In the genomic region with DNA sequence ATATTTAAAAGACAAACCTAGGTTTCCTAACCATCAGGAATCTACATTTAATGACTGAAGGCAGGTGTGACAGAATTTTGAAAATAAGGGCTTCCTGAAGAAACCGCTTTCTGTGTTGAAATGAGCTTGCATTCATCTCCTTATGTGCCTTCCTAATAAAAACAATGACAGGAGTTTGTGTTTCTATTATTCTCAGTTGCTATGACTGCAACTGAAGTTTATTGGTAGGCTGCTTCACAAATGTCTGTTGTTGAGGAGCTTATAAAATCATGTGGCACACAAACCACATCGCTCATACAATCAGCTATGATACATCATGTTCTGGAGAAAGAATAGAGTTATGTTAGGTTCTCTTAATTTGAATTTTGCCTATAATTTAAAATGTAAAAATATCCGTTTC, we compare ENCODE assay signal across 19 cellular contexts.
DNase-seq lines count a peak whose midpoint lies in the region; ATAC-seq and TF ChIP-seq lines count a peak whose summit lies in the region.
"Had no signal": no experiment of that assay in that cellular context is flagged by ENCODE, and none has a peak within 500 bp of the region (broad histone marks: within the 10 kb centered on the region; RNA-seq: fewer than 3 reads in every experiment).

No MANE protein-coding gene starts in this region.

- no peaks in the 10 kb centered on the region for H3K79me2 ChIP-seq in neural cell (replicated peaks; ENCODE audit: insufficient read depth, low read length)

- TF ChIP-seq EP300 in neural cell (conservative IDR thresholded peaks at IDR 0.05; ENCODE audit: poor library complexity, severe bottlenecking), result no peak

- no peaks in the 10 kb centered on the region for H4K20me1 ChIP-seq in neural cell (ENCODE audit: insufficient read depth)

- no peak overlapping the region for H3K27ac Mint-ChIP-seq in HFFc6
- H3K27ac Mint-ChIP-seq in activated CD8-positive, alpha-beta T cell treated with anti-CD3 and anti-CD28 coated beads, Interleukin-2, amount 10 ng/mL, durations not matched to agents 7 days and 5 days, result no peak overlapping the region
- H3K27ac Mint-ChIP-seq: GM23338, T-cell had no signal

- H3K27ac ChIP-seq in VCaP, result peak overlapping the region; percentile 4; the same call in 1 of the 2 replicates
- no peak overlapping the region for H3K27ac ChIP-seq in neural cell (ENCODE audit: low read length)
- H3K27ac ChIP-seq: A549, KMS-11, Peyer's patch, SJCRH30 had no signal

- no peaks in the 10 kb centered on the region for H3K27me3 ChIP-seq in neural cell (ENCODE audit: insufficient read depth, low read depth, low read length)
- H3K27me3 ChIP-seq: BE2C, Peyer's patch, SJCRH30 had no signal

- ATAC-seq in activated CD8-positive, alpha-beta T cell treated with anti-CD3 and anti-CD28 coated beads, Interleukin-2, amount 10 ng/mL, durations not matched to agents 7 days and 5 days, result no peak
- no peak for ATAC-seq in HG03342 (IDR thresholded peaks at IDR 0.05; ENCODE audit: unreplicated experiment)
- ATAC-seq: A549, GM23338, T-cell had no signal

- POLR2A ChIA-PET in activated CD8-positive, alpha-beta T cell treated with anti-CD3 and anti-CD28 coated beads, Interleukin-2, amount 10 ng/mL, durations not matched to agents 7 days and 5 days (lab: Charles Lee), result no interaction called here

- H3K27me3 Mint-ChIP-seq in HFFc6 (ENCODE audit: insufficient read depth), result peaks cover 2% of the 10 kb centered on the region; the same call in 1 of the 2 replicates
- H3K27me3 Mint-ChIP-seq in activated CD8-positive, alpha-beta T cell treated with anti-CD3 and anti-CD28 coated beads, Interleukin-2, amount 10 ng/mL, durations not matched to agents 7 days and 5 days (ENCODE audit: low read depth), result no peaks in the 10 kb centered on the region
- H3K27me3 Mint-ChIP-seq: T-cell had no signal

- DNase-seq in Ammon's horn (ENCODE audit: low spot score), result peak; percentile 45
- peak; percentile 7 for DNase-seq in HFFc6
- no peak for DNase-seq in activated CD8-positive, alpha-beta T cell treated with anti-CD3 and anti-CD28 coated beads, Interleukin-2, amount 10 ng/mL, durations not matched to agents 7 days and 5 days
- DNase-seq in activated gamma-delta T cell treated with Interleukin-2 at 50 U/mL for 16 hours, result no peak
- DNase-seq: BE2C; NCI-H1694 treated with DMSO at 0.1 percent for 48 hours; NCI-H2081 treated with DMSO at 0.1 percent for 48 hours; NCI-H774; NK-92 treated with Interleukin-12 subunit alpha and Interleukin-12 subunit beta, amount 100 ng/mL, for 24 hours; Peyer's patch; SJCRH30; T-cell had no signal

- CTCF ChIA-PET in activated CD8-positive, alpha-beta T cell treated with anti-CD3 and anti-CD28 coated beads, Interleukin-2, amount 10 ng/mL, durations not matched to agents 7 days and 5 days (lab: Charles Lee), result no interaction called here

- H3K9me3 Mint-ChIP-seq in HFFc6, result no peaks in the 10 kb centered on the region
- H3K9me3 Mint-ChIP-seq in activated CD8-positive, alpha-beta T cell treated with anti-CD3 and anti-CD28 coated beads, Interleukin-2, amount 10 ng/mL, durations not matched to agents 7 days and 5 days (ENCODE audit: insufficient read depth), result no peaks in the 10 kb centered on the region
- H3K9me3 Mint-ChIP-seq: GM23338 had no signal

- peaks cover 8% of the 10 kb centered on the region; the same call in 1 of the 2 replicates for H3K4me1 Mint-ChIP-seq in HFFc6 (ENCODE audit: low read depth)
- no peaks in the 10 kb centered on the region for H3K4me1 Mint-ChIP-seq in activated CD8-positive, alpha-beta T cell treated with anti-CD3 and anti-CD28 coated beads, Interleukin-2, amount 10 ng/mL, durations not matched to agents 7 days and 5 days (ENCODE audit: low read depth)
- H3K4me1 Mint-ChIP-seq: T-cell had no signal

- no peaks in the 10 kb centered on the region for H3F3A ChIP-seq in neural cell (ENCODE audit: insufficient read depth, low read length, poor library complexity, severe bottlenecking)

- TF ChIP-seq CTCF in HFFc6 (IDR thresholded peaks at IDR 0.05) (no peak), VCaP (conservative IDR thresholded peaks at IDR 0.05) (no peak), neural cell (IDR thresholded peaks at IDR 0.05; ENCODE audit: poor library complexity, severe bottlenecking) (no peak)

- H3K4me3 Mint-ChIP-seq in HFFc6, result no peak overlapping the region
- H3K4me3 Mint-ChIP-seq in activated CD8-positive, alpha-beta T cell treated with anti-CD3 and anti-CD28 coated beads, Interleukin-2, amount 10 ng/mL, durations not matched to agents 7 days and 5 days, result no peak overlapping the region
- H3K4me3 Mint-ChIP-seq: GM23338, T-cell had no signal

- no peaks in the 10 kb centered on the region for H3K9me3 ChIP-seq in neural cell (ENCODE audit: low read length)
- H3K9me3 ChIP-seq: A549, BE2C, HAP-1, Peyer's patch, SJCRH30 had no signal

- no peak overlapping the region for H3K4me3 ChIP-seq in neural cell (ENCODE audit: low read length)
- H3K4me3 ChIP-seq: A549, GM23338, HAP-1, Peyer's patch, SJCRH30 had no signal

- H3K36me3 ChIP-seq in neural cell (ENCODE audit: insufficient read depth, low read length), result no peaks in the 10 kb centered on the region
- H3K36me3 ChIP-seq: BE2C, HAP-1, Peyer's patch, SJCRH30 had no signal

- no peak overlapping the region for H3K4me2 ChIP-seq in neural cell (ENCODE audit: low read length)
- H3K4me2 ChIP-seq: A549, GM23338, KMS-11 had no signal

- no peak for TF ChIP-seq RAD21 in neural cell (conservative IDR thresholded peaks at IDR 0.05)

- no peaks in the 10 kb centered on the region for H3K9me2 ChIP-seq in neural cell (ENCODE audit: insufficient read depth, low read length)

- H2AFZ ChIP-seq in neural cell (ENCODE audit: low read depth, low read length), result no peak overlapping the region
- H2AFZ ChIP-seq: GM23338 had no signal

- no peak overlapping the region for H3K9ac ChIP-seq in neural cell (ENCODE audit: low read length)
- H3K9ac ChIP-seq: KMS-11 had no signal

- H3K36me3 Mint-ChIP-seq in HFFc6 (ENCODE audit: low read depth), result no peaks in the 10 kb centered on the region
- H3K36me3 Mint-ChIP-seq in activated CD8-positive, alpha-beta T cell treated with anti-CD3 and anti-CD28 coated beads, Interleukin-2, amount 10 ng/mL, durations not matched to agents 7 days and 5 days (ENCODE audit: low read depth), result no peaks in the 10 kb centered on the region
- H3K36me3 Mint-ChIP-seq: T-cell had no signal

TF ChIP-seq in neural cell, 6 proteins besides CTCF, POLR2A, EP300 and RAD21:
- TF ChIP-seq SMC3 (conservative IDR thresholded peaks at IDR 0.05; ENCODE audit: poor library complexity) (no peak), POLR2AphosphoS5 (IDR thresholded peaks at IDR 0.05) (peak; percentile 13)

Comparison
In these comparisons a context has a peak if more than half of its experiments do, and no peak if none do; other contexts are left out.
1. DNase-seq: peak in Ammon's horn (single experiment) and HFFc6 (single experiment); none in activated CD8-positive, alpha-beta T cell treated with anti-CD3 and anti-CD28 coated beads, Interleukin-2, amount 10 ng/mL, durations not matched to agents 7 days and 5 days (single experiment) and activated gamma-delta T cell treated with Interleukin-2 at 50 U/mL for 16 hours (single experiment).